ENCODE assay signal across 33 cellular contexts in genomic region chr7:45252248-45252647, GRCh38.
A peak's percentile ranks its signal among the peaks of the same experiment; 100 is the strongest.
DNase-seq lines count a peak whose midpoint lies in the region; ATAC-seq and TF ChIP-seq lines count a peak whose summit lies in the region.
"Had no signal": no experiment of that assay in that cellular context is flagged by ENCODE, and none has a peak within 500 bp of the region (broad histone marks: within the 10 kb centered on the region; RNA-seq: fewer than 3 reads in every experiment).

No MANE protein-coding gene starts in this region.

- no peak for TF ChIP-seq CTCF in esophagus muscularis mucosa (IDR thresholded peaks at IDR 0.05)
- TF ChIP-seq CTCF in lung (IDR thresholded peaks at IDR 0.05; ENCODE audit: control extremely low read depth, extremely low read depth): no peak
- TF ChIP-seq CTCF in ovary (IDR thresholded peaks at IDR 0.05): no peak

- DNase-seq in esophagus muscularis mucosa (ENCODE audit: extremely low spot score) (peak; percentile 86), lung (ENCODE audit: low spot score) (peak; percentile 11), mesenteric fat pad (ENCODE audit: low spot score) (peak; percentile 53), superior temporal gyrus (ENCODE audit: extremely low spot score) (no peak), ovary (no peak)
- no peak for DNase-seq in activated naive CD8-positive, alpha-beta T cell treated with anti-CD3 and anti-CD28 coated beads for 36 hours
- DNase-seq: 8988T; ACHN; AML-193; BE2C; C1 segment of cervical spinal cord; Caco-2; Calu3; CD4-positive, alpha-beta memory T cell; CD4-positive, alpha-beta T cell; CD4-positive, CD25-positive, alpha-beta regulatory T cell; CD8-positive, alpha-beta memory T cell; CD8-positive, alpha-beta T cell; COR-L47; DMS 273 treated with DMSO at 0.1 percent for 48 hours; DMS153; DMS53; DMS79; DMS79 treated with DMSO at 0.1 percent for 48 hours; DND-41; EL had no signal

- no peaks in the 10 kb centered on the region for H3K9me3 ChIP-seq in esophagus muscularis mucosa
- no peaks in the 10 kb centered on the region for H3K9me3 ChIP-seq in lung (ENCODE audit: control insufficient read depth in 2 of 2, insufficient read depth in 1 of 2, low read length in 1 of 2)
- H3K9me3 ChIP-seq in ovary: no peaks in the 10 kb centered on the region
- H3K9me3 ChIP-seq: A549, BE2C, Caco-2 had no signal

- no peak for TF ChIP-seq EP300 in esophagus muscularis mucosa (IDR thresholded peaks at IDR 0.05)
- TF ChIP-seq EP300 in ovary (IDR thresholded peaks at IDR 0.05): no peak

- H3K4me3 ChIP-seq in esophagus muscularis mucosa (no peak overlapping the region), lung (no peak overlapping the region), ovary (no peak overlapping the region)
- H3K4me3 ChIP-seq: A549; BLaER1; BLaER1 treated with 17β-estradiol and CSF1 and Interleukin-3, amounts not matched to agents 10 nM and 100 nM had no signal

- no peak overlapping the region for H3K4me3 Mint-ChIP-seq in activated naive CD8-positive, alpha-beta T cell treated with anti-CD3 and anti-CD28 coated beads for 36 hours
- H3K4me3 Mint-ChIP-seq: B cell; CD14-positive monocyte; CD4-positive, alpha-beta memory T cell; CD4-positive, alpha-beta T cell; CD4-positive, CD25-positive, alpha-beta regulatory T cell; CD8-positive, alpha-beta memory T cell; CD8-positive, alpha-beta T cell had no signal

- ATAC-seq in lung (ENCODE audit: insufficient read depth, low FRiP score): no peak
- ATAC-seq: CD8-positive, alpha-beta T cell had no signal

- H3K9me3 Mint-ChIP-seq in activated naive CD8-positive, alpha-beta T cell treated with anti-CD3 and anti-CD28 coated beads for 36 hours: peaks cover 3% of the 10 kb centered on the region

- peaks cover 32% of the 10 kb centered on the region for H3K27me3 Mint-ChIP-seq in activated naive CD8-positive, alpha-beta T cell treated with anti-CD3 and anti-CD28 coated beads for 36 hours

- WGBS in esophagus muscularis mucosa: 62% methylated on average over 6 of the region's 6 CpGs
- whole genome bisulfite sequencing in lung, 2 donors: 69 to 75% methylated on average over 6 of the region's 6 CpGs
- 60 to 65% (median 61%) methylated on average over 6 of the region's 6 CpGs for WGBS in ovary, 3 donors

- peaks cover 2% of the 10 kb centered on the region for H3K36me3 Mint-ChIP-seq in activated naive CD8-positive, alpha-beta T cell treated with anti-CD3 and anti-CD28 coated beads for 36 hours
- H3K36me3 Mint-ChIP-seq: CD14-positive monocyte; CD4-positive, alpha-beta memory T cell; CD4-positive, CD25-positive, alpha-beta regulatory T cell; CD8-positive, alpha-beta T cell had no signal

- H3K27me3 ChIP-seq in esophagus muscularis mucosa (peaks cover 0 to 4% (median 0%) of the 10 kb centered on the region in 4 donors), lung (ENCODE audit: control insufficient read depth, insufficient read depth) (no peaks in the 10 kb centered on the region), ovary (no peaks in the 10 kb centered on the region)
- H3K27me3 ChIP-seq: BLaER1 had no signal

- H3K4me1 Mint-ChIP-seq in activated naive CD8-positive, alpha-beta T cell treated with anti-CD3 and anti-CD28 coated beads for 36 hours: no peaks in the 10 kb centered on the region
- H3K4me1 Mint-ChIP-seq: B cell; CD14-positive monocyte; CD4-positive, alpha-beta memory T cell; CD8-positive, alpha-beta memory T cell had no signal

- H3K36me3 ChIP-seq in esophagus muscularis mucosa (no peaks in the 10 kb centered on the region), lung (ENCODE audit: control insufficient read depth in 2 of 2, insufficient read depth in 2 of 2, low read length in 2 of 2) (no peaks in the 10 kb centered on the region), ovary (no peaks in the 10 kb centered on the region)
- H3K36me3 ChIP-seq: BE2C; BLaER1; BLaER1 treated with 17β-estradiol and CSF1 and Interleukin-3, amounts not matched to agents 10 nM and 100 nM had no signal

- TF ChIP-seq POLR2A in esophagus muscularis mucosa (IDR thresholded peaks at IDR 0.05; ENCODE audit: low read depth) (no peak), ovary (IDR thresholded peaks at IDR 0.05) (no peak)

- no peak overlapping the region for H3K27ac Mint-ChIP-seq in activated naive CD8-positive, alpha-beta T cell treated with anti-CD3 and anti-CD28 coated beads for 36 hours
- H3K27ac Mint-ChIP-seq: B cell; CD14-positive monocyte; CD4-positive, alpha-beta memory T cell; CD4-positive, alpha-beta T cell; CD4-positive, CD25-positive, alpha-beta regulatory T cell; CD8-positive, alpha-beta memory T cell; CD8-positive, alpha-beta T cell had no signal

- intact Hi-C loops in esophagus muscularis mucosa (cut with DNase I): no loop called here
- intact Hi-C loops in ovary (cut with DNase I): no loop called here

- H3K4me1 ChIP-seq in esophagus muscularis mucosa: no peaks in the 10 kb centered on the region
- H3K4me1 ChIP-seq in lung (ENCODE audit: control insufficient read depth in 2 of 2, insufficient read depth in 2 of 2, low read length in 2 of 2): peaks cover 0 to 5% of the 10 kb centered on the region in 2 donors
- H3K4me1 ChIP-seq in ovary (ENCODE audit: insufficient read depth): no peaks in the 10 kb centered on the region
- H3K4me1 ChIP-seq: A549, BE2C, BLaER1, Caco-2 had no signal

- H3K27ac ChIP-seq in esophagus muscularis mucosa (replicated peaks in 1 of 4) (no peak overlapping the region), lung (ENCODE audit: low read depth in 1 of 2, low read length in 1 of 2) (no peak overlapping the region), ovary (no peak overlapping the region)
- H3K27ac ChIP-seq: 22Rv1; A549; BLaER1; BLaER1 treated with 17β-estradiol and CSF1 and Interleukin-3, amounts not matched to agents 10 nM and 100 nM; C4-2B had no signal

Comparison
In these comparisons a context has a peak if more than half of its experiments do, and no peak if none do; other contexts are left out.
1. DNase-seq: peak in esophagus muscularis mucosa (single experiment), lung (single experiment) and mesenteric fat pad (single experiment); none in activated naive CD8-positive, alpha-beta T cell treated with anti-CD3 and anti-CD28 coated beads for 36 hours (single experiment), superior temporal gyrus (single experiment) and ovary (0 of 5).